ENCODE assay signal across 1 cellular context in genomic region chr13:40644838-40645620, GRCh38.
TF ChIP-seq lines count a peak whose summit lies in the region.

No MANE protein-coding gene starts in this region.

TF ChIP-seq in H1, 55 proteins besides CTCF, POLR2A, EP300 and RAD21:
- no peak for TF ChIP-seq RBBP5 (IDR thresholded peaks at IDR 0.05; ENCODE audit: borderline replicate concordance, low read depth, low read length)
